ENCODE assay signal across 9 cellular contexts in genomic region chr18:57959278-57959677, GRCh38.
A peak's percentile ranks its signal among the peaks of the same experiment; 100 is the strongest.
DNase-seq lines count a peak whose midpoint lies in the region; ATAC-seq and TF ChIP-seq lines count a peak whose summit lies in the region.
"Had no signal": no experiment of that assay in that cellular context is flagged by ENCODE, and none has a peak within 500 bp of the region (broad histone marks: within the 10 kb centered on the region; RNA-seq: fewer than 3 reads in every experiment).

No MANE protein-coding gene starts in this region.

- H3K27ac ChIP-seq in cardiac muscle cell (no peak overlapping the region), SK-N-MC (no peak overlapping the region)

- no peaks in the 10 kb centered on the region for H3K9me3 Mint-ChIP-seq in natural killer cell treated with Interleukin-12 subunit alpha and Interleukin-12 subunit beta and Interleukin-15 and Interleukin-18, amount 100 ng/mL, for 72 hours

- no peak overlapping the region for H3K27ac Mint-ChIP-seq in natural killer cell treated with Interleukin-12 subunit alpha and Interleukin-12 subunit beta and Interleukin-15 and Interleukin-18, amount 100 ng/mL, for 72 hours
- H3K27ac Mint-ChIP-seq: activated naive CD8-positive, alpha-beta T cell had no signal

- H3K9ac ChIP-seq in SK-N-MC (ENCODE audit: insufficient read length): no peak overlapping the region

- H3K27me3 ChIP-seq in cardiac muscle cell: peaks cover 6% of the 10 kb centered on the region

- peak; percentile 49 for TF ChIP-seq CTCF in cardiac muscle cell (IDR thresholded peaks at IDR 0.05; ENCODE audit: low read depth, low read length)

- H3K36me3 Mint-ChIP-seq in natural killer cell treated with Interleukin-12 subunit alpha and Interleukin-12 subunit beta and Interleukin-15 and Interleukin-18, amount 100 ng/mL, for 72 hours: no peaks in the 10 kb centered on the region
- H3K36me3 Mint-ChIP-seq: activated naive CD8-positive, alpha-beta T cell had no signal

- no peaks in the 10 kb centered on the region for H3K36me3 ChIP-seq in cardiac muscle cell
- H3K36me3 ChIP-seq in SK-N-MC (ENCODE audit: insufficient read depth, low read length): no peaks in the 10 kb centered on the region

- no peaks in the 10 kb centered on the region for H3K4me1 Mint-ChIP-seq in natural killer cell treated with Interleukin-12 subunit alpha and Interleukin-12 subunit beta and Interleukin-15 and Interleukin-18, amount 100 ng/mL, for 72 hours (ENCODE audit: low read depth in 2 of 2)

- intact Hi-C loops in cardiac septum (cut with DNase I): no loop called here

- no peaks in the 10 kb centered on the region for H3K9me3 ChIP-seq in cardiac muscle cell (ENCODE audit: low read depth)
- H3K9me3 ChIP-seq in SK-N-MC (ENCODE audit: low read depth, low read length): no peaks in the 10 kb centered on the region

- H3K4me3 Mint-ChIP-seq in natural killer cell treated with Interleukin-12 subunit alpha and Interleukin-12 subunit beta and Interleukin-15 and Interleukin-18, amount 100 ng/mL, for 72 hours: no peak overlapping the region
- H3K4me3 Mint-ChIP-seq: activated naive CD8-positive, alpha-beta T cell had no signal

- H3K4me1 ChIP-seq in cardiac muscle cell (ENCODE audit: low read depth): no peaks in the 10 kb centered on the region

- H3K27me3 Mint-ChIP-seq in natural killer cell treated with Interleukin-12 subunit alpha and Interleukin-12 subunit beta and Interleukin-15 and Interleukin-18, amount 100 ng/mL, for 72 hours: peaks cover 11 to 28% of the 10 kb centered on the region in 2 donors

- ATAC-seq in natural killer cell treated with Interleukin-12 subunit alpha and Interleukin-12 subunit beta and Interleukin-15 and Interleukin-18, amount 100 ng/mL, for 72 hours: no peak
- ATAC-seq in GM21367 (IDR thresholded peaks at IDR 0.05; ENCODE audit: unreplicated experiment): no peak

- H3K4me3 ChIP-seq in cardiac muscle cell (no peak overlapping the region), SK-N-MC (no peak overlapping the region)

- DNase-seq in cardiac muscle cell (ENCODE audit: low read depth in 1 of 2, low spot score in 1 of 2): peak; percentile 32 to 56
- DNase-seq in cardiac septum (ENCODE audit: low spot score): no peak
- peak; percentile 36 for DNase-seq in LoVo (ENCODE audit: low spot score)
- DNase-seq in SK-N-MC (ENCODE audit: low read depth, low spot score): peak; percentile 8
- peak; percentile 45 for DNase-seq in glomerular visceral epithelial cell (ENCODE audit: extremely low spot score)
- DNase-seq in stromal cell of bone marrow (ENCODE audit: low read depth): peak; percentile 43
- no peak for DNase-seq in natural killer cell treated with Interleukin-12 subunit alpha and Interleukin-12 subunit beta and Interleukin-15 and Interleukin-18, amount 100 ng/mL, for 72 hours (ENCODE audit: low spot score)

Comparison
In these comparisons a context has a peak if more than half of its experiments do, and no peak if none do; other contexts are left out.
1. DNase-seq: peak in cardiac muscle cell (2 of 2), LoVo (single experiment), SK-N-MC (single experiment), glomerular visceral epithelial cell (single experiment) and stromal cell of bone marrow (single experiment); none in cardiac septum (single experiment) and natural killer cell treated with Interleukin-12 subunit alpha and Interleukin-12 subunit beta and Interleukin-15 and Interleukin-18, amount 100 ng/mL, for 72 hours (single experiment).